Comparison of ENCODE assay signal across 21 cellular contexts in the genomic region with DNA sequence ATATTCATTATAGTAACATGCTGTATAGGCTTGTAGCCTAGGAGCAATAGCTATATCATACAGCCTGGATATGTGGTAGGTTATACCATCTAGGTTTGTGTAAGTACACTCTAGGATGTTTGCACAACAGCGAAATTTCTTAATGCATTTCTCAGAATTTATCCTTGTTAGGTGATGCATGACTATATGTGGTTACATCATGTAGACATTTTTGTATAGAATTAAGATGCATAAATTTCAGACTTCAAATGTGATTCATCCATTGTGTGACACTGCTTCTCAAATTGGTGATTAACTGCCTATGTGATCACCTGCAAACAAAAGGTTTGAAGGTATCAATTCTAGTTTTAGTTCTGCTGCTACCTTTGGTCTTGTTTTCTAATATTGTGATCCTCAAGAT.
DNase-seq lines count a peak whose midpoint lies in the region; ATAC-seq and TF ChIP-seq lines count a peak whose summit lies in the region.
"Had no signal": no experiment of that assay in that cellular context is flagged by ENCODE, and none has a peak within 500 bp of the region (broad histone marks: within the 10 kb centered on the region; RNA-seq: fewer than 3 reads in every experiment).

No MANE protein-coding gene starts in this region.

- CTCF ChIA-PET in MCF 10A (lab: Yijun Ruan, JAX), result interaction anchor here (0.6 to 0.8 kb wide), 2 partner anchors 564 to 1730 kb away, joined by 3 read pairs; no protein-coding TSS in a partner anchor

- TF ChIP-seq CTCF in MCF 10A (IDR thresholded peaks at IDR 0.05; ENCODE audit: unreplicated experiment) (no peak), breast epithelium (IDR thresholded peaks at IDR 0.05) (no peak)

- no peaks in the 10 kb centered on the region for H3K9me3 ChIP-seq in breast epithelium
- H3K9me3 ChIP-seq: A549; BLaER1 treated with 17β-estradiol and CSF1 and Interleukin-3, amounts not matched to agents 10 nM and 100 nM; Caco-2 had no signal

- H3K4me3 ChIP-seq in breast epithelium, result no peak overlapping the region
- H3K4me3 ChIP-seq: A549; BLaER1 treated with 17β-estradiol and CSF1 and Interleukin-3, amounts not matched to agents 10 nM and 100 nM; GM12878 had no signal

- H3K4me3 Mint-ChIP-seq in MCF 10A (ENCODE audit: unreplicated experiment), result no peak overlapping the region
- H3K4me3 Mint-ChIP-seq: B cell; CD4-positive, alpha-beta T cell; CD8-positive, alpha-beta T cell had no signal

- BruUV-seq in MCF 10A (replicated peaks; lab: Mats Ljungman, UMichigan), result no TSS peak

- intact Hi-C loops in MCF 10A (cut with micrococcal nuclease) (loop anchor here (10.0 kb wide), 1 partner anchor 247 kb away; no protein-coding TSS in a partner anchor), breast epithelium (cut with DNase I; ENCODE audit: low total_unique reads) (no loop called here)

- H3K4me1 Mint-ChIP-seq in MCF 10A (ENCODE audit: insufficient read depth, unreplicated experiment), result peaks cover 5% of the 10 kb centered on the region
- H3K4me1 Mint-ChIP-seq: B cell had no signal

- ATAC-seq in esophagus mucosa (peak; percentile 28), HG03108 (IDR thresholded peaks at IDR 0.05; ENCODE audit: unreplicated experiment) (no peak)
- ATAC-seq: A549; CD8-positive, alpha-beta T cell; GM12878 had no signal

- no peaks in the 10 kb centered on the region for H3K36me3 ChIP-seq in breast epithelium
- H3K36me3 ChIP-seq: BLaER1 treated with 17β-estradiol and CSF1 and Interleukin-3, amounts not matched to agents 10 nM and 100 nM had no signal

- no peak for TF ChIP-seq POLR2A in breast epithelium (IDR thresholded peaks at IDR 0.05)

- H3K27ac Mint-ChIP-seq in MCF 10A (ENCODE audit: low read depth, unreplicated experiment), result no peak overlapping the region
- H3K27ac Mint-ChIP-seq: B cell; CD4-positive, alpha-beta T cell; CD8-positive, alpha-beta T cell had no signal

- no peaks in the 10 kb centered on the region for H3K9me3 Mint-ChIP-seq in MCF 10A (ENCODE audit: unreplicated experiment)

- H3K4me1 ChIP-seq in breast epithelium, result no peaks in the 10 kb centered on the region
- H3K4me1 ChIP-seq: A549; BLaER1 treated with 17β-estradiol and CSF1 and Interleukin-3, amounts not matched to agents 10 nM and 100 nM; Caco-2 had no signal

- H3K27me3 ChIP-seq in breast epithelium, result no peaks in the 10 kb centered on the region
- H3K27me3 ChIP-seq: BLaER1 treated with 17β-estradiol and CSF1 and Interleukin-3, amounts not matched to agents 10 nM and 100 nM had no signal

- no peak overlapping the region for H3K27ac ChIP-seq in breast epithelium
- H3K27ac ChIP-seq in caudate nucleus (ENCODE audit: low read depth, low read length), result peak overlapping the region; percentile 36
- H3K27ac ChIP-seq: 22Rv1; A549; BLaER1 treated with 17β-estradiol and CSF1 and Interleukin-3, amounts not matched to agents 10 nM and 100 nM; C4-2B had no signal

- POLR2A ChIA-PET in MCF 10A (lab: Yijun Ruan, JAX), result no interaction called here

- H3K27me3 Mint-ChIP-seq in MCF 10A (ENCODE audit: insufficient read depth, unreplicated experiment), result no peaks in the 10 kb centered on the region
- H3K27me3 Mint-ChIP-seq: B cell; CD4-positive, alpha-beta T cell had no signal

- peak; percentile 32 for DNase-seq in MCF 10A (ENCODE audit: unreplicated experiment)
- no peak for DNase-seq in breast epithelium (ENCODE audit: low spot score in 2 of 2)
- DNase-seq in caudate nucleus (lab: John Stamatoyannopoulos, UW), result no peak
- DNase-seq in stimulated activated CD4-positive, alpha-beta T cell treated with anti-CD3 and anti-CD28 coated beads, Interleukin-4, amount 100 ng/mL, for 24 hours, result no peak
- no peak for DNase-seq in DMS79 (lab: John Stamatoyannopoulos, UW)
- DNase-seq: AML-193; Caco-2; Calu3; CD4-positive, alpha-beta T cell; CD8-positive, alpha-beta T cell; DND-41; EL; GDM1 had no signal

- peaks cover 6% of the 10 kb centered on the region for H3K36me3 Mint-ChIP-seq in MCF 10A (ENCODE audit: insufficient read depth, unreplicated experiment)
- H3K36me3 Mint-ChIP-seq: CD8-positive, alpha-beta T cell had no signal
